ENCODE assay signal across 1 cellular context in the genomic region with DNA sequence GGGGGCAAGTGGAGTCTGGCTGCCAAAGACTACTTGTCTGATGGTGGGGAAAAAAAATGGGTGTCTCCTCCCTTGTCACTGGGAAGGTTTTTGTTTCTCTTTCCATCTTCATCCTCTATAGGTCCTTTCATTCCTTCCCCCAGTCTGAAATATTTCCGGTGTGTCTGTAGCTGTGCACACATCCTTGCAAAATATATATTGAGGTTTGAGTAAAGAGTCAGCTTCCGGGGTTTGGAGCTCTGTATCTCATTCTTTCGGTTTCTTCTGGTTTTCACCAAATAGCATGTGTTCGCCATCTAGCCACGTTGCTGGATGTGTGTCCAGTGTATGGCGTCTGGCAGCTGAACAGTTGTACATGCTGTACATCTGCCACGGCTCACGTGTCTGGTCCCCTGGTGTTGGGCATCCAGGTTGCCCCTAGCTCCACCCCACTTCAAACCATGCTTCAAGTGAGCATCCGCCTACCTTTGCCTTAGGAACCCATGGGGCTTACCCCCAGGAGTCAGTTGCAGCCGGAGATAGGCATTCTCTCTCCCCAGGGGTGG.
A peak's percentile ranks its signal among the peaks of the same experiment; 100 is the strongest.
TF ChIP-seq lines count a peak whose summit lies in the region.

No MANE protein-coding gene starts in this region.

TF ChIP-seq in GM12878, 131 proteins besides CTCF, POLR2A, EP300 and RAD21 (continued from another document and continues in another):
- TF ChIP-seq, protein P1, sequence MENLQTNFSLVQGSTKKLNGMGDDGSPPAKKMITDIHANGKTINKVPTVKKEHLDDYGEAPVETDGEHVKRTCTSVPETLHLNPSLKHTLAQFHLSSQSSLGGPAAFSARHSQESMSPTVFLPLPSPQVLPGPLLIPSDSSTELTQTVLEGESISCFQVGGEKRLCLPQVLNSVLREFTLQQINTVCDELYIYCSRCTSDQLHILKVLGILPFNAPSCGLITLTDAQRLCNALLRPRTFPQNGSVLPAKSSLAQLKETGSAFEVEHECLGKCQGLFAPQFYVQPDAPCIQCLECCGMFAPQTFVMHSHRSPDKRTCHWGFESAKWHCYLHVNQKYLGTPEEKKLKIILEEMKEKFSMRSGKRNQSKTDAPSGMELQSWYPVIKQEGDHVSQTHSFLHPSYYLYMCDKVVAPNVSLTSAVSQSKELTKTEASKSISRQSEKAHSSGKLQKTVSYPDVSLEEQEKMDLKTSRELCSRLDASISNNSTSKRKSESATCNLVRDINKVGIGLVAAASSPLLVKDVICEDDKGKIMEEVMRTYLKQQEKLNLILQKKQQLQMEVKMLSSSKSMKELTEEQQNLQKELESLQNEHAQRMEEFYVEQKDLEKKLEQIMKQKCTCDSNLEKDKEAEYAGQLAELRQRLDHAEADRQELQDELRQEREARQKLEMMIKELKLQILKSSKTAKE (IDR thresholded peaks at IDR 0.05; ENCODE audit: low read depth, poor library complexity, severe bottlenecking): peak; percentile 9
- TF ChIP-seq MYC (IDR thresholded peaks at IDR 0.05; ENCODE audit: insufficient read depth, insufficient read length, insufficient replicate concordance, low read length, severe bottlenecking) (peak; percentile 32), BCL11A (IDR thresholded peaks at IDR 0.05; ENCODE audit: low read depth, low read length) (0 out of 2 replicates have a peak, but pooled peaks have one; percentile 2), POLR2AphosphoS5 (IDR thresholded peaks at IDR 0.05; ENCODE audit: low read length) (peak; percentile 88), SMAD1 (IDR thresholded peaks at IDR 0.05; ENCODE audit: low read depth, partially characterized antibody) (no peak), STAT3 (IDR thresholded peaks at IDR 0.05; ENCODE audit: low read depth, low read length) (0 out of 2 replicates have a peak, but pooled peaks have one; percentile 60), TBL1XR1 (IDR thresholded peaks at IDR 0.05; ENCODE audit: low read depth, low read length) (peak; percentile 14; the same call in 1 of the 2 replicates), CREB1 (IDR thresholded peaks at IDR 0.05; ENCODE audit: low read depth) (0 out of 2 replicates have a peak, but pooled peaks have one; percentile 22), NFXL1 (IDR thresholded peaks at IDR 0.05; ENCODE audit: borderline replicate concordance) (no peak), ZNF24 (IDR thresholded peaks at IDR 0.05) (no peak), CHD2 (IDR thresholded peaks at IDR 0.05; ENCODE audit: borderline replicate concordance, low read depth, low read length) (no peak), MTA3 (IDR thresholded peaks at IDR 0.05; ENCODE audit: borderline replicate concordance, low read length) (no peak), TAF1 (IDR thresholded peaks at IDR 0.05; ENCODE audit: borderline replicate concordance, low read depth, low read length) (0 out of 2 replicates have a peak, but pooled peaks have one; percentile 29), NR2C1 (IDR thresholded peaks at IDR 0.05) (peak; percentile 72), SIN3A (IDR thresholded peaks at IDR 0.05; ENCODE audit: low read depth, low read length) (peak; percentile 72; the same call in 1 of the 2 replicates), STAT1 (conservative IDR thresholded peaks at IDR 0.05) (0 out of 2 replicates have a peak, but pooled peaks have one; percentile 6), YY1 (IDR thresholded peaks at IDR 0.05; ENCODE audit: low read depth, low read length) (0 out of 2 replicates have a peak, but pooled peaks have one; percentile 67), SREBF2 (IDR thresholded peaks at IDR 0.05; ENCODE audit: low read length) (no peak), RAD51 (IDR thresholded peaks at IDR 0.05) (peak; percentile 51; the same call in 1 of the 2 replicates), FOS (IDR thresholded peaks at IDR 0.05; ENCODE audit: borderline replicate concordance, extremely low read depth, insufficient read length) (no peak), SRF (IDR thresholded peaks at IDR 0.05; ENCODE audit: low read depth in 2 of 2, low read length in 2 of 2) (0 out of 4 replicates have a peak, but pooled peaks of 1 of the 2 experiments have one; percentile 23), RUNX3 (IDR thresholded peaks at IDR 0.05; ENCODE audit: low read length) (peak; percentile 78), RFX5 (IDR thresholded peaks at IDR 0.05; ENCODE audit: low read depth, low read length) (no peak)
- TF ChIP-seq, protein P2, sequence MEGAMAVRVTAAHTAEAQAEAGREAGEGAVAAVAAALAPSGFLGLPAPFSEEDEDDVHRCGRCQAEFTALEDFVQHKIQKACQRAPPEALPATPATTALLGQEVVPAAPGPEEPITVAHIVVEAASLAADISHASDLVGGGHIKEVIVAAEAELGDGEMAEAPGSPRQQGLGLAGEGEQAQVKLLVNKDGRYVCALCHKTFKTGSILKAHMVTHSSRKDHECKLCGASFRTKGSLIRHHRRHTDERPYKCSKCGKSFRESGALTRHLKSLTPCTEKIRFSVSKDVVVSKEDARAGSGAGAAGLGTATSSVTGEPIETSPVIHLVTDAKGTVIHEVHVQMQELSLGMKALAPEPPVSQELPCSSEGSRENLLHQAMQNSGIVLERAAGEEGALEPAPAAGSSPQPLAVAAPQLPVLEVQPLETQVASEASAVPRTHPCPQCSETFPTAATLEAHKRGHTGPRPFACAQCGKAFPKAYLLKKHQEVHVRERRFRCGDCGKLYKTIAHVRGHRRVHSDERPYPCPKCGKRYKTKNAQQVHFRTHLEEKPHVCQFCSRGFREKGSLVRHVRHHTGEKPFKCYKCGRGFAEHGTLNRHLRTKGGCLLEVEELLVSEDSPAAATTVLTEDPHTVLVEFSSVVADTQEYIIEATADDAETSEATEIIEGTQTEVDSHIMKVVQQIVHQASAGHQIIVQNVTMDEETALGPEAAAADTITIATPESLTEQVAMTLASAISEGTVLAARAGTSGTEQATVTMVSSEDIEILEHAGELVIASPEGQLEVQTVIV (IDR thresholded peaks at IDR 0.05; ENCODE audit: borderline replicate concordance, partially characterized antibody): peak; percentile 9
- TF ChIP-seq, protein P3, sequence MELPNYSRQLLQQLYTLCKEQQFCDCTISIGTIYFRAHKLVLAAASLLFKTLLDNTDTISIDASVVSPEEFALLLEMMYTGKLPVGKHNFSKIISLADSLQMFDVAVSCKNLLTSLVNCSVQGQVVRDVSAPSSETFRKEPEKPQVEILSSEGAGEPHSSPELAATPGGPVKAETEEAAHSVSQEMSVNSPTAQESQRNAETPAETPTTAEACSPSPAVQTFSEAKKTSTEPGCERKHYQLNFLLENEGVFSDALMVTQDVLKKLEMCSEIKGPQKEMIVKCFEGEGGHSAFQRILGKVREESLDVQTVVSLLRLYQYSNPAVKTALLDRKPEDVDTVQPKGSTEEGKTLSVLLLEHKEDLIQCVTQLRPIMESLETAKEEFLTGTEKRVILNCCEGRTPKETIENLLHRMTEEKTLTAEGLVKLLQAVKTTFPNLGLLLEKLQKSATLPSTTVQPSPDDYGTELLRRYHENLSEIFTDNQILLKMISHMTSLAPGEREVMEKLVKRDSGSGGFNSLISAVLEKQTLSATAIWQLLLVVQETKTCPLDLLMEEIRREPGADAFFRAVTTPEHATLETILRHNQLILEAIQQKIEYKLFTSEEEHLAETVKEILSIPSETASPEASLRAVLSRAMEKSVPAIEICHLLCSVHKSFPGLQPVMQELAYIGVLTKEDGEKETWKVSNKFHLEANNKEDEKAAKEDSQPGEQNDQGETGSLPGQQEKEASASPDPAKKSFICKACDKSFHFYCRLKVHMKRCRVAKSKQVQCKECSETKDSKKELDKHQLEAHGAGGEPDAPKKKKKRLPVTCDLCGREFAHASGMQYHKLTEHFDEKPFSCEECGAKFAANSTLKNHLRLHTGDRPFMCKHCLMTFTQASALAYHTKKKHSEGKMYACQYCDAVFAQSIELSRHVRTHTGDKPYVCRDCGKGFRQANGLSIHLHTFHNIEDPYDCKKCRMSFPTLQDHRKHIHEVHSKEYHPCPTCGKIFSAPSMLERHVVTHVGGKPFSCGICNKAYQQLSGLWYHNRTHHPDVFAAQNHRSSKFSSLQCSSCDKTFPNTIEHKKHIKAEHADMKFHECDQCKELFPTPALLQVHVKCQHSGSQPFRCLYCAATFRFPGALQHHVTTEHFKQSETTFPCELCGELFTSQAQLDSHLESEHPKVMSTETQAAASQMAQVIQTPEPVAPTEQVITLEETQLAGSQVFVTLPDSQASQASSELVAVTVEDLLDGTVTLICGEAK (IDR thresholded peaks at IDR 0.05; ENCODE audit: borderline replicate concordance): peak; percentile 56; the same call in 1 of the 2 replicates
- TF ChIP-seq, protein P4, sequence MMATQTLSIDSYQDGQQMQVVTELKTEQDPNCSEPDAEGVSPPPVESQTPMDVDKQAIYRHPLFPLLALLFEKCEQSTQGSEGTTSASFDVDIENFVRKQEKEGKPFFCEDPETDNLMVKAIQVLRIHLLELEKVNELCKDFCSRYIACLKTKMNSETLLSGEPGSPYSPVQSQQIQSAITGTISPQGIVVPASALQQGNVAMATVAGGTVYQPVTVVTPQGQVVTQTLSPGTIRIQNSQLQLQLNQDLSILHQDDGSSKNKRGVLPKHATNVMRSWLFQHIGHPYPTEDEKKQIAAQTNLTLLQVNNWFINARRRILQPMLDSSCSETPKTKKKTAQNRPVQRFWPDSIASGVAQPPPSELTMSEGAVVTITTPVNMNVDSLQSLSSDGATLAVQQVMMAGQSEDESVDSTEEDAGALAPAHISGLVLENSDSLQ (IDR thresholded peaks at IDR 0.05): 0 out of 2 replicates have a peak, but pooled peaks have one; percentile 13
- TF ChIP-seq, protein P5, sequence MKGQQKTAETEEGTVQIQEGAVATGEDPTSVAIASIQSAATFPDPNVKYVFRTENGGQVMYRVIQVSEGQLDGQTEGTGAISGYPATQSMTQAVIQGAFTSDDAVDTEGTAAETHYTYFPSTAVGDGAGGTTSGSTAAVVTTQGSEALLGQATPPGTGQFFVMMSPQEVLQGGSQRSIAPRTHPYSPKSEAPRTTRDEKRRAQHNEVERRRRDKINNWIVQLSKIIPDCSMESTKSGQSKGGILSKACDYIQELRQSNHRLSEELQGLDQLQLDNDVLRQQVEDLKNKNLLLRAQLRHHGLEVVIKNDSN (IDR thresholded peaks at IDR 0.05; ENCODE audit: borderline replicate concordance, extremely low read length, insufficient read depth, low read depth, low read length): peak; percentile 30
- TF ChIP-seq, protein P6, sequence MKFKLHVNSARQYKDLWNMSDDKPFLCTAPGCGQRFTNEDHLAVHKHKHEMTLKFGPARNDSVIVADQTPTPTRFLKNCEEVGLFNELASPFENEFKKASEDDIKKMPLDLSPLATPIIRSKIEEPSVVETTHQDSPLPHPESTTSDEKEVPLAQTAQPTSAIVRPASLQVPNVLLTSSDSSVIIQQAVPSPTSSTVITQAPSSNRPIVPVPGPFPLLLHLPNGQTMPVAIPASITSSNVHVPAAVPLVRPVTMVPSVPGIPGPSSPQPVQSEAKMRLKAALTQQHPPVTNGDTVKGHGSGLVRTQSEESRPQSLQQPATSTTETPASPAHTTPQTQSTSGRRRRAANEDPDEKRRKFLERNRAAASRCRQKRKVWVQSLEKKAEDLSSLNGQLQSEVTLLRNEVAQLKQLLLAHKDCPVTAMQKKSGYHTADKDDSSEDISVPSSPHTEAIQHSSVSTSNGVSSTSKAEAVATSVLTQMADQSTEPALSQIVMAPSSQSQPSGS (IDR thresholded peaks at IDR 0.05; ENCODE audit: low read length): no peak; the same call in 1 of the 2 replicates
- TF ChIP-seq, protein P7, sequence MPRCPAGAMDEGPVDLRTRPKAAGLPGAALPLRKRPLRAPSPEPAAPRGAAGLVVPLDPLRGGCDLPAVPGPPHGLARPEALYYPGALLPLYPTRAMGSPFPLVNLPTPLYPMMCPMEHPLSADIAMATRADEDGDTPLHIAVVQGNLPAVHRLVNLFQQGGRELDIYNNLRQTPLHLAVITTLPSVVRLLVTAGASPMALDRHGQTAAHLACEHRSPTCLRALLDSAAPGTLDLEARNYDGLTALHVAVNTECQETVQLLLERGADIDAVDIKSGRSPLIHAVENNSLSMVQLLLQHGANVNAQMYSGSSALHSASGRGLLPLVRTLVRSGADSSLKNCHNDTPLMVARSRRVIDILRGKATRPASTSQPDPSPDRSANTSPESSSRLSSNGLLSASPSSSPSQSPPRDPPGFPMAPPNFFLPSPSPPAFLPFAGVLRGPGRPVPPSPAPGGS (IDR thresholded peaks at IDR 0.05; ENCODE audit: borderline replicate concordance, insufficient read depth, low read depth, low read length, poor library complexity, severe bottlenecking): no peak
- TF ChIP-seq, protein P8, sequence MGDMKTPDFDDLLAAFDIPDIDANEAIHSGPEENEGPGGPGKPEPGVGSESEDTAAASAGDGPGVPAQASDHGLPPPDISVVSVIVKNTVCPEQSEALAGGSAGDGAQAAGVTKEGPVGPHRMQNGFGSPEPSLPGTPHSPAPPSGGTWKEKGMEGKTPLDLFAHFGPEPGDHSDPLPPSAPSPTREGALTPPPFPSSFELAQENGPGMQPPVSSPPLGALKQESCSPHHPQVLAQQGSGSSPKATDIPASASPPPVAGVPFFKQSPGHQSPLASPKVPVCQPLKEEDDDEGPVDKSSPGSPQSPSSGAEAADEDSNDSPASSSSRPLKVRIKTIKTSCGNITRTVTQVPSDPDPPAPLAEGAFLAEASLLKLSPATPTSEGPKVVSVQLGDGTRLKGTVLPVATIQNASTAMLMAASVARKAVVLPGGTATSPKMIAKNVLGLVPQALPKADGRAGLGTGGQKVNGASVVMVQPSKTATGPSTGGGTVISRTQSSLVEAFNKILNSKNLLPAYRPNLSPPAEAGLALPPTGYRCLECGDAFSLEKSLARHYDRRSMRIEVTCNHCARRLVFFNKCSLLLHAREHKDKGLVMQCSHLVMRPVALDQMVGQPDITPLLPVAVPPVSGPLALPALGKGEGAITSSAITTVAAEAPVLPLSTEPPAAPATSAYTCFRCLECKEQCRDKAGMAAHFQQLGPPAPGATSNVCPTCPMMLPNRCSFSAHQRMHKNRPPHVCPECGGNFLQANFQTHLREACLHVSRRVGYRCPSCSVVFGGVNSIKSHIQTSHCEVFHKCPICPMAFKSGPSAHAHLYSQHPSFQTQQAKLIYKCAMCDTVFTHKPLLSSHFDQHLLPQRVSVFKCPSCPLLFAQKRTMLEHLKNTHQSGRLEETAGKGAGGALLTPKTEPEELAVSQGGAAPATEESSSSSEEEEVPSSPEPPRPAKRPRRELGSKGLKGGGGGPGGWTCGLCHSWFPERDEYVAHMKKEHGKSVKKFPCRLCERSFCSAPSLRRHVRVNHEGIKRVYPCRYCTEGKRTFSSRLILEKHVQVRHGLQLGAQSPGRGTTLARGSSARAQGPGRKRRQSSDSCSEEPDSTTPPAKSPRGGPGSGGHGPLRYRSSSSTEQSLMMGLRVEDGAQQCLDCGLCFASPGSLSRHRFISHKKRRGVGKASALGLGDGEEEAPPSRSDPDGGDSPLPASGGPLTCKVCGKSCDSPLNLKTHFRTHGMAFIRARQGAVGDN (IDR thresholded peaks at IDR 0.05): peak; percentile 88
